18 cellular contexts compared by ENCODE assay signal in genomic region chr3:65808407-65808806, GRCh38.
"Had no signal": no experiment of that assay in that cellular context is flagged by ENCODE, and none has a peak within 500 bp of the region (broad histone marks: within the 10 kb centered on the region; RNA-seq: fewer than 3 reads in every experiment).

No MANE protein-coding gene starts in this region.

- H3K4me3 Mint-ChIP-seq: naive thymus-derived CD8-positive, alpha-beta T cell; neural crest cell; stimulated activated effector memory CD8-positive, alpha-beta T cell treated with anti-CD3 and anti-CD28 coated beads, Interleukin-12 subunit alpha, Interleukin-12 subunit beta, amount 100 ng/mL, for 72 hours had no signal

- DNase-seq: effector memory CD4-positive, alpha-beta T cell; heart left ventricle; hippocampal formation; mesendoderm; naive thymus-derived CD8-positive, alpha-beta T cell; nucleus accumbens; pancreas; right lobe of liver; stimulated activated CD4-positive, alpha-beta T cell treated with anti-CD3 and anti-CD28 coated beads, Interleukin-4, amount 100 ng/mL, for 1 hour; stimulated activated CD8-positive, alpha-beta memory T cell treated with anti-CD3 and anti-CD28 coated beads, Interleukin-4, amount 100 ng/mL, for 48 hours; stimulated activated naive CD8-positive, alpha-beta T cell treated with anti-CD3 and anti-CD28 coated beads, Interleukin-15, Interleukin-2, amounts not matched to agents 100 U/mL and 50 U/mL, for 24 hours; tibial artery; upper lobe of right lung had no signal

- H3K4me3 ChIP-seq: heart left ventricle, pancreas, right lobe of liver, tibial artery, upper lobe of right lung, vagina had no signal

- H3K4me1 ChIP-seq: pancreas, right lobe of liver, upper lobe of right lung had no signal

- ATAC-seq: esophagus mucosa; heart left ventricle; naive thymus-derived CD8-positive, alpha-beta T cell; pancreas; right lobe of liver; stimulated activated effector memory CD8-positive, alpha-beta T cell treated with anti-CD3 and anti-CD28 coated beads, Interleukin-12 subunit alpha, Interleukin-12 subunit beta, amount 100 ng/mL, for 72 hours; stimulated activated naive CD8-positive, alpha-beta T cell treated with anti-CD3 and anti-CD28 coated beads, Interleukin-15, Interleukin-2, amounts not matched to agents 100 U/mL and 50 U/mL, for 24 hours; upper lobe of right lung had no signal

- H3K9me3 ChIP-seq: pancreas, right lobe of liver, tibial artery, upper lobe of right lung, vagina had no signal

- H3K27me3 ChIP-seq: heart left ventricle, pancreas, right lobe of liver, tibial artery, upper lobe of right lung, vagina had no signal

- H3K27ac Mint-ChIP-seq: naive thymus-derived CD8-positive, alpha-beta T cell; stimulated activated effector memory CD8-positive, alpha-beta T cell treated with anti-CD3 and anti-CD28 coated beads, Interleukin-12 subunit alpha, Interleukin-12 subunit beta, amount 100 ng/mL, for 72 hours had no signal

- H3K36me3 ChIP-seq: heart left ventricle, pancreas, right lobe of liver, tibial artery, upper lobe of right lung, vagina had no signal

- H3K27me3 Mint-ChIP-seq: progenitor cell of endocrine pancreas had no signal

- H3K4me1 Mint-ChIP-seq: naive thymus-derived CD8-positive, alpha-beta T cell; stimulated activated effector memory CD8-positive, alpha-beta T cell treated with anti-CD3 and anti-CD28 coated beads, Interleukin-12 subunit alpha, Interleukin-12 subunit beta, amount 100 ng/mL, for 72 hours had no signal

- H3K27ac ChIP-seq: heart left ventricle, pancreas, right lobe of liver, tibial artery, upper lobe of right lung, vagina had no signal

- H3K36me3 Mint-ChIP-seq: stimulated activated effector memory CD8-positive, alpha-beta T cell treated with anti-CD3 and anti-CD28 coated beads, Interleukin-12 subunit alpha, Interleukin-12 subunit beta, amount 100 ng/mL, for 72 hours had no signal
